ENCODE assay signal across 8 cellular contexts in genomic region chrX:135421932-135422809, GRCh38. TPM values are rescaled to one million over a fixed set of nuclear protein-coding genes. Genes with fewer than 3 reads are reported as not detected.
DNase-seq lines count a peak whose midpoint lies in the region; ATAC-seq and TF ChIP-seq lines count a peak whose summit lies in the region.

Gene SMIM10L2A, plus strand, starts transcription at chrX:135421944. Its CDS starts 188 bp downstream, at chrX:135422132.

- no peaks in the 10 kb centered on the region for H3K36me3 ChIP-seq in stomach
- H3K36me3 ChIP-seq in BE2C, result no peaks in the 10 kb centered on the region

- no peaks in the 10 kb centered on the region for H3K27me3 Mint-ChIP-seq in activated CD4-positive, alpha-beta T cell treated with anti-CD3 and anti-CD28 coated beads for 36 hours
- peaks cover 13% of the 10 kb centered on the region for H3K27me3 Mint-ChIP-seq in activated CD4-positive, alpha-beta T cell treated with anti-CD3 and anti-CD28 coated beads, Interleukin-2, amount 10 ng/mL, durations not matched to agents 24 days and 14 days

- CTCF ChIA-PET in activated CD4-positive, alpha-beta T cell treated with anti-CD3 and anti-CD28 coated beads for 36 hours (lab: Charles Lee), result interaction anchor here (0.6 kb wide), 1 partner anchor 1197 kb away, joined by 4 read pairs; no protein-coding TSS in a partner anchor

- peak; percentile 54 for ATAC-seq in activated CD4-positive, alpha-beta T cell treated with anti-CD3 and anti-CD28 coated beads for 36 hours
- peak; percentile 43 for ATAC-seq in HG03025 (IDR thresholded peaks at IDR 0.05; ENCODE audit: low FRiP score, unreplicated experiment)

- POLR2A ChIA-PET in activated CD4-positive, alpha-beta T cell treated with anti-CD3 and anti-CD28 coated beads for 36 hours (lab: Charles Lee), result no interaction called here

- intact Hi-C loops in activated CD4-positive, alpha-beta T cell treated with anti-CD3 and anti-CD28 coated beads for 36 hours (cut with DNase I, micrococcal nuclease), result loop anchor here in 1 of 2 experiments (1.0 kb wide), 1 partner anchor 99 kb away; no protein-coding TSS in a partner anchor
- intact Hi-C loops in activated CD4-positive, alpha-beta T cell treated with anti-CD3 and anti-CD28 coated beads, Interleukin-2, amount 10 ng/mL, durations not matched to agents 24 days and 14 days (cut with micrococcal nuclease), result loop anchor here (1.0 to 10.0 kb wide), 3 partner anchors 37 to 553 kb away; partner anchors contain the start of gene MMGT1
- intact Hi-C loops in stomach (cut with DNase I; ENCODE audit: low total_unique reads), result no loop called here

- H3K9me3 Mint-ChIP-seq in activated CD4-positive, alpha-beta T cell treated with anti-CD3 and anti-CD28 coated beads for 36 hours (ENCODE audit: low read depth), result no peaks in the 10 kb centered on the region
- no peaks in the 10 kb centered on the region for H3K9me3 Mint-ChIP-seq in activated CD4-positive, alpha-beta T cell treated with anti-CD3 and anti-CD28 coated beads, Interleukin-2, amount 10 ng/mL, durations not matched to agents 24 days and 14 days

- peaks cover 0 to 2% (median 0%) of the 10 kb centered on the region in 3 donors for H3K27me3 ChIP-seq in stomach
- H3K27me3 ChIP-seq in BE2C, result no peaks in the 10 kb centered on the region

- no peak for TF ChIP-seq POLR2A in stomach (IDR thresholded peaks at IDR 0.05)

- H3K4me3 ChIP-seq in iPS-11a (ENCODE audit: low read depth, low read length) (peak within 1 kb of the TSS; percentile 33), stomach (peak within 1 kb of the TSS; percentile 52 to 60 (median 54)), BE2C (ENCODE audit: low read depth, low read length) (no peak within 1 kb of the TSS)

- DNase-seq in activated CD4-positive, alpha-beta T cell treated with anti-CD3 and anti-CD28 coated beads for 36 hours, result peak; percentile 25
- no peak for DNase-seq in activated CD4-positive, alpha-beta T cell treated with anti-CD3 and anti-CD28 coated beads for 4 hours
- no peak for DNase-seq in activated CD4-positive, alpha-beta T cell treated with anti-CD3 and anti-CD28 coated beads, Interleukin-2, amount 10 ng/mL, durations not matched to agents 24 days and 14 days
- DNase-seq in stomach, result no peak
- no peak for DNase-seq in BE2C
- DNase-seq in AG20443 (ENCODE audit: low spot score), result no peak

- peaks cover 0 to 10% (median 4%) of the 10 kb centered on the region in 4 donors for H3K4me1 ChIP-seq in stomach
- no peaks in the 10 kb centered on the region for H3K4me1 ChIP-seq in BE2C

- H3K9me3 ChIP-seq in stomach, result no peaks in the 10 kb centered on the region
- no peaks in the 10 kb centered on the region for H3K9me3 ChIP-seq in BE2C

- H3K4me1 Mint-ChIP-seq in activated CD4-positive, alpha-beta T cell treated with anti-CD3 and anti-CD28 coated beads for 36 hours, result peaks cover 3% of the 10 kb centered on the region
- H3K4me1 Mint-ChIP-seq in activated CD4-positive, alpha-beta T cell treated with anti-CD3 and anti-CD28 coated beads, Interleukin-2, amount 10 ng/mL, durations not matched to agents 24 days and 14 days, result peaks cover 7% of the 10 kb centered on the region

- TF ChIP-seq CTCF in stomach (IDR thresholded peaks at IDR 0.05), result no peak
- no peak for TF ChIP-seq CTCF in BE2C (IDR thresholded peaks at IDR 0.05; ENCODE audit: low read depth, low read length)

- H3K36me3 Mint-ChIP-seq in activated CD4-positive, alpha-beta T cell treated with anti-CD3 and anti-CD28 coated beads for 36 hours (ENCODE audit: low read depth), result no peaks in the 10 kb centered on the region
- no peaks in the 10 kb centered on the region for H3K36me3 Mint-ChIP-seq in activated CD4-positive, alpha-beta T cell treated with anti-CD3 and anti-CD28 coated beads, Interleukin-2, amount 10 ng/mL, durations not matched to agents 24 days and 14 days (ENCODE audit: low read depth)

- TF ChIP-seq EP300 in stomach (IDR thresholded peaks at IDR 0.05), result no peak

- no peak within 1 kb of the TSS for H3K27ac Mint-ChIP-seq in activated CD4-positive, alpha-beta T cell treated with anti-CD3 and anti-CD28 coated beads for 36 hours
- H3K27ac Mint-ChIP-seq in activated CD4-positive, alpha-beta T cell treated with anti-CD3 and anti-CD28 coated beads, Interleukin-2, amount 10 ng/mL, durations not matched to agents 24 days and 14 days, result no peak within 1 kb of the TSS

- peak within 1 kb of the TSS in 2 of 5 donors; percentile 46 to 54 for H3K27ac ChIP-seq in stomach

- H3K4me3 Mint-ChIP-seq in activated CD4-positive, alpha-beta T cell treated with anti-CD3 and anti-CD28 coated beads for 36 hours, result peak within 1 kb of the TSS; percentile 64
- H3K4me3 Mint-ChIP-seq in activated CD4-positive, alpha-beta T cell treated with anti-CD3 and anti-CD28 coated beads, Interleukin-2, amount 10 ng/mL, durations not matched to agents 24 days and 14 days, result peak within 1 kb of the TSS; percentile 68

- WGBS in stomach, 5 donors, result 2 to 38% (median 19%) methylated on average over 15 to 91 of the region's 100 CpGs

RNA-seq across cellular contexts. Expression of gene SMIM10L2A, which starts in this region (rescaled TPM):
- total RNA-seq in activated CD4-positive, alpha-beta T cell treated with anti-CD3 and anti-CD28 coated beads for 36 hours, result under 1 TPM; 0.16 to 0.25 TPM
- total RNA-seq in activated CD4-positive, alpha-beta T cell treated with anti-CD3 and anti-CD28 coated beads, Interleukin-2, amount 10 ng/mL, durations not matched to agents 24 days and 14 days, result 1.2 and 1.3 TPM in 2 replicates
- 1 to 10 TPM in 2 of 5 donors, not detected in 3; 1.7 to 2.5 TPM for total RNA-seq in stomach
- polyA plus RNA-seq in stomach, result 1 to 10 TPM in 2 of 3 donors, under 1 TPM in 1; 1.00 to 2.4 (median 1.1) TPM
- not detected for polyA plus RNA-seq in BE2C (2012; ENCODE audit: insufficient read depth, insufficient read length, low read depth)

Comparison
In these comparisons a context has a peak if more than half of its experiments do, and no peak if none do; other contexts are left out.
1. Peak in DNase-seq and ATAC-seq in activated CD4-positive, alpha-beta T cell treated with anti-CD3 and anti-CD28 coated beads for 36 hours; RNA of the gene not detected or under 1 TPM.